Comparison of ENCODE assay signal across 14 cellular contexts in genomic region chr2:45851111-45851510, GRCh38.
"Had no signal": no experiment of that assay in that cellular context is flagged by ENCODE, and none has a peak within 500 bp of the region (broad histone marks: within the 10 kb centered on the region; RNA-seq: fewer than 3 reads in every experiment).

No MANE protein-coding gene starts in this region.

- H3K9me3 Mint-ChIP-seq: nephron; stimulated activated naive CD8-positive, alpha-beta T cell treated with anti-CD3 and anti-CD28 coated beads, Interleukin-15, Interleukin-2, amounts not matched to agents 100 ng/mL and 50 ng/mL, for 24 hours had no signal

- DNase-seq: activated CD4-positive, alpha-beta memory T cell treated with anti-CD3 and anti-CD28 coated beads for 36 hours; activated CD4-positive, CD25-positive, alpha-beta regulatory T cell treated with anti-CD3 and anti-CD28 coated beads, Interleukin-2, amount 50 U/mL, for 72 hours; activated naive CD4-positive, alpha-beta T cell treated with anti-CD3 and anti-CD28 coated beads for 36 hours; effector CD4-positive, alpha-beta T cell; kidney; left ventricle myocardium superior; mesendoderm; stimulated activated CD4-positive, alpha-beta T cell treated with anti-CD3 and anti-CD28 coated beads, Interleukin-2, amount 100 ng/mL, for 48 hours; T-helper 9 cell; testis had no signal

- ATAC-seq: gastroesophageal sphincter had no signal

- H3K27me3 Mint-ChIP-seq: activated CD4-positive, alpha-beta memory T cell treated with anti-CD3 and anti-CD28 coated beads for 36 hours; stimulated activated naive CD8-positive, alpha-beta T cell treated with anti-CD3 and anti-CD28 coated beads, Interleukin-15, Interleukin-2, amounts not matched to agents 100 ng/mL and 50 ng/mL, for 24 hours had no signal

- H3K4me3 Mint-ChIP-seq: activated CD4-positive, alpha-beta memory T cell treated with anti-CD3 and anti-CD28 coated beads for 36 hours; activated naive CD4-positive, alpha-beta T cell treated with anti-CD3 and anti-CD28 coated beads for 36 hours; nephron; stimulated activated naive CD8-positive, alpha-beta T cell treated with anti-CD3 and anti-CD28 coated beads, Interleukin-15, Interleukin-2, amounts not matched to agents 100 ng/mL and 50 ng/mL, for 24 hours had no signal

- H3K27me3 ChIP-seq: gastroesophageal sphincter, testis had no signal

- H3K27ac Mint-ChIP-seq: activated CD4-positive, alpha-beta memory T cell treated with anti-CD3 and anti-CD28 coated beads for 36 hours; activated naive CD4-positive, alpha-beta T cell treated with anti-CD3 and anti-CD28 coated beads for 36 hours; nephron; stimulated activated naive CD8-positive, alpha-beta T cell treated with anti-CD3 and anti-CD28 coated beads, Interleukin-15, Interleukin-2, amounts not matched to agents 100 ng/mL and 50 ng/mL, for 24 hours had no signal

- H3K4me3 ChIP-seq: coronary artery, gastroesophageal sphincter, testis had no signal

- H3K27ac ChIP-seq: coronary artery, gastroesophageal sphincter, testis had no signal

- H3K4me1 ChIP-seq: testis had no signal

- H3K9me3 ChIP-seq: gastroesophageal sphincter, testis had no signal
